Comparison of ENCODE assay signal across 15 cellular contexts in the genomic region with DNA sequence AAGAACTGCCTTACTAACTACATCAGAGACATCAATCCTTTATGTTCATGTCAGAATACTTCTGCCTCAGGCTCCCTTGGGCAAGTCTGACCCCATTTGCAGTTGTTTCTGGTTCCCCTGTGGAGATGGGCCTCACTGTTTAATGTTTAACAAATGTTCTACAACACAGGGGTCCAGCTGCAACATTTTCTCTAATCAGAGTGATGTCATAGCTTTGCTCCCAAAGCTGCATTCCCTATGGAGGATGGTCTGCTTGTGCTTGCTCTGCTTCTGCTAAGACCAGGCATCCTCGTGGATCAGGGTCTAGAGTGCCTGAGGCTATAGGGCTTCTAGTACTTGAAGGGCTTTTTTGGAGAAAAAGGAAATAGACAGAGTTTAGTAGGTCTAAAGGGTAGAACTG.
"Had no signal": no experiment of that assay in that cellular context is flagged by ENCODE, and none has a peak within 500 bp of the region (broad histone marks: within the 10 kb centered on the region; RNA-seq: fewer than 3 reads in every experiment).

No MANE protein-coding gene starts in this region.

- H3K4me3 ChIP-seq: sigmoid colon, SJSA1, suprapubic skin had no signal

- H3K9ac ChIP-seq: parathyroid adenoma had no signal

- H2AFZ ChIP-seq: parathyroid adenoma had no signal

- H3K4me3 Mint-ChIP-seq: activated CD4-positive, alpha-beta memory T cell treated with anti-CD3 and anti-CD28 coated beads for 36 hours; type B pancreatic cell had no signal

- H3K79me2 ChIP-seq: parathyroid adenoma had no signal

- H3K27me3 Mint-ChIP-seq: activated CD4-positive, alpha-beta memory T cell treated with anti-CD3 and anti-CD28 coated beads for 36 hours; type B pancreatic cell had no signal

- DNase-seq: activated CD4-positive, alpha-beta memory T cell treated with anti-CD3 and anti-CD28 coated beads for 36 hours; activated T-cell treated with anti-CD3 and anti-CD28 coated beads, Interleukin-2, amount 50 U/mL, for 48 hours; aorta; effector CD4-positive, alpha-beta T cell; hippocampal formation; sigmoid colon; stimulated activated CD4-positive, alpha-beta T cell treated with anti-CD3 and anti-CD28 coated beads, Interleukin-12 subunit alpha, Interleukin-12 subunit beta, amount 100 ng/mL, for 4 hours; stimulated activated naive CD8-positive, alpha-beta T cell treated with anti-CD3 and anti-CD28 coated beads, Interleukin-15, Interleukin-2, amounts not matched to agents 100 U/mL and 50 U/mL, for 24 hours; T-helper 9 cell had no signal

- ATAC-seq: stimulated activated naive CD8-positive, alpha-beta T cell treated with anti-CD3 and anti-CD28 coated beads, Interleukin-15, Interleukin-2, amounts not matched to agents 100 U/mL and 50 U/mL, for 24 hours had no signal

- H3K27ac ChIP-seq: epithelial cell of prostate, parathyroid adenoma, sigmoid colon, SJSA1, suprapubic skin had no signal

- H3K36me3 Mint-ChIP-seq: activated CD4-positive, alpha-beta memory T cell treated with anti-CD3 and anti-CD28 coated beads for 36 hours had no signal

- H3K27me3 ChIP-seq: sigmoid colon, SJSA1, suprapubic skin had no signal

- H3K36me3 ChIP-seq: sigmoid colon, SJSA1, suprapubic skin had no signal

- H3K4me1 ChIP-seq: parathyroid adenoma, sigmoid colon, SJSA1, suprapubic skin had no signal

- FAIRE-seq: colon had no signal

- H3K27ac Mint-ChIP-seq: activated CD4-positive, alpha-beta memory T cell treated with anti-CD3 and anti-CD28 coated beads for 36 hours; type B pancreatic cell had no signal

- H3K9me3 ChIP-seq: sigmoid colon, SJSA1, suprapubic skin had no signal
